ENCODE assay signal across 9 cellular contexts in the genomic region with DNA sequence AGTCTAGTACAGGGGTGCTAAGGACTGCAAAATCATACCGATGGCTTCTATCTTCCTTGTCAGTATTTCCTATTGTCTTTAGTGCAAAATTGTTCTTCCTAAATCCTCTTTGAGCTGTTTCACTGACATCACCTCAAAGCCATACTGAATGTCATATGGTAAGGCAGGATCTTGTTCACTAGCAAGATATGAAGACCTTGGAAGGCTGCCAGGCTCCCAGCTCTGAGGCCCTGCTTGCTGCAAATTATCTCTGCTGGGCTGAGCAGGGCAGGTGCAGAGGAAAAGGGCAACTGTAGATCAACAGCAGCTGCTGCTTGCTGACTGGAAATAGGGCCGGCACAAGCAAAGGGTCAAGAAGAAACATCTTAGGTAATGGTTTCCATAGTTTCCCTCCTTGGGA. TPM values are rescaled to one million over a fixed set of nuclear protein-coding genes. Genes with fewer than 3 reads are reported as not detected.
DNase-seq lines count a peak whose midpoint lies in the region; ATAC-seq, FAIRE-seq and TF ChIP-seq lines count a peak whose summit lies in the region.
"Had no signal": no experiment of that assay in that cellular context is flagged by ENCODE, and none has a peak within 500 bp of the region (broad histone marks: within the 10 kb centered on the region; RNA-seq: fewer than 3 reads in every experiment).

No MANE protein-coding gene starts in this region.

- no peaks in the 10 kb centered on the region for H3K36me3 ChIP-seq in bronchial epithelial cell (ENCODE audit: control insufficient read depth, insufficient read depth, low read length)

- FAIRE-seq in bronchial epithelial cell (lab: Jason Lieb, UNC) = no peak

- no peaks in the 10 kb centered on the region for H3K27me3 ChIP-seq in bronchial epithelial cell (ENCODE audit: control insufficient read depth, insufficient read depth, low read length)

- H3K4me3 ChIP-seq in bronchial epithelial cell (ENCODE audit: low read depth, low read length) = no peak overlapping the region

- TF ChIP-seq CTCF in bronchial epithelial cell (IDR thresholded peaks at IDR 0.05; ENCODE audit: insufficient read depth, low read length, severe bottlenecking) = no peak

- no peaks in the 10 kb centered on the region for H3K36me3 Mint-ChIP-seq in stimulated activated naive B cell treated with anti-CD40 and anti-IgM and Interleukin-4, amounts not matched to agents 10 μg/mL and 1 μg/mL and 100 μg/mL, for 72 hours
- no peaks in the 10 kb centered on the region for H3K36me3 Mint-ChIP-seq in activated naive CD4-positive, alpha-beta T cell treated with anti-CD3 and anti-CD28 coated beads, Interleukin-2, amount 50 U/mL, for 72 hours

- H3K27ac Mint-ChIP-seq in stimulated activated naive B cell treated with anti-CD40 and anti-IgM and Interleukin-4, amounts not matched to agents 10 μg/mL and 1 μg/mL and 100 μg/mL, for 72 hours = peak overlapping the region; percentile 86
- no peak overlapping the region for H3K27ac Mint-ChIP-seq in activated naive CD4-positive, alpha-beta T cell treated with anti-CD3 and anti-CD28 coated beads, Interleukin-2, amount 50 U/mL, for 72 hours

- no peaks in the 10 kb centered on the region for H3K27me3 Mint-ChIP-seq in stimulated activated naive B cell treated with anti-CD40 and anti-IgM and Interleukin-4, amounts not matched to agents 10 μg/mL and 1 μg/mL and 100 μg/mL, for 72 hours

- ATAC-seq in GM18498 (IDR thresholded peaks at IDR 0.05; ENCODE audit: unreplicated experiment) (peak; percentile 33), HG03103 (IDR thresholded peaks at IDR 0.05; ENCODE audit: low read depth, unreplicated experiment) (peak; percentile 48), HG03139 (IDR thresholded peaks at IDR 0.05; ENCODE audit: unreplicated experiment) (no peak)
- peak; percentile 22 to 49 for ATAC-seq in stimulated activated naive B cell treated with anti-CD40 and anti-IgM and Interleukin-4, amounts not matched to agents 10 μg/mL and 1 μg/mL and 100 μg/mL, for 72 hours (replicated peaks)
- no peak for ATAC-seq in activated naive CD4-positive, alpha-beta T cell treated with anti-CD3 and anti-CD28 coated beads, Interleukin-2, amount 50 U/mL, for 72 hours

- DNase-seq in NCI-H345 (lab: John Stamatoyannopoulos, UW) (peak; percentile 94), bronchial epithelial cell (ENCODE audit: low read depth) (peak; percentile 56), NOMO-1 treated with dmso at 0.1 percent for 144 hours (lab: John Stamatoyannopoulos, UW; ENCODE audit: unreplicated experiment) (no peak)
- peak; percentile 37 for DNase-seq in stimulated activated naive B cell treated with anti-CD40 and anti-IgM and Interleukin-4, amounts not matched to agents 10 μg/mL and 1 μg/mL and 100 μg/mL, for 72 hours
- no peak for DNase-seq in activated naive CD4-positive, alpha-beta T cell treated with anti-CD3 and anti-CD28 coated beads, Interleukin-2, amount 50 U/mL, for 72 hours (ENCODE audit: low spot score in 2 of 2)

- peak overlapping the region in 1 of 2 donors; percentile 12 for H3K4me3 Mint-ChIP-seq in stimulated activated naive B cell treated with anti-CD40 and anti-IgM and Interleukin-4, amounts not matched to agents 10 μg/mL and 1 μg/mL and 100 μg/mL, for 72 hours
- H3K4me3 Mint-ChIP-seq: neural crest cell had no signal

- peaks cover 40 to 72% of the 10 kb centered on the region in 2 donors for H3K4me1 Mint-ChIP-seq in stimulated activated naive B cell treated with anti-CD40 and anti-IgM and Interleukin-4, amounts not matched to agents 10 μg/mL and 1 μg/mL and 100 μg/mL, for 72 hours
- H3K4me1 Mint-ChIP-seq: neural crest cell had no signal

- H3K9me3 Mint-ChIP-seq in stimulated activated naive B cell treated with anti-CD40 and anti-IgM and Interleukin-4, amounts not matched to agents 10 μg/mL and 1 μg/mL and 100 μg/mL, for 72 hours = peaks cover 3% of the 10 kb centered on the region in 2 donors
- H3K9me3 Mint-ChIP-seq in activated naive CD4-positive, alpha-beta T cell treated with anti-CD3 and anti-CD28 coated beads, Interleukin-2, amount 50 U/mL, for 72 hours = no peaks in the 10 kb centered on the region
- H3K9me3 Mint-ChIP-seq: neural crest cell had no signal

RNA-seq across cellular contexts. Expression of a gene that starts 58.2 kb away (rescaled TPM):
- total RNA-seq in bronchial epithelial cell = 12.1 and 16.6 TPM in 2 replicates
- 100 to 1,000 TPM in 1 of 2 donors, 10 to 100 TPM in 1; 52.6 to 105 TPM for total RNA-seq in activated naive CD4-positive, alpha-beta T cell treated with anti-CD3 and anti-CD28 coated beads, Interleukin-2, amount 50 U/mL, for 72 hours

Comparison
In these comparisons a context has a peak if more than half of its experiments do, and no peak if none do; other contexts are left out.
1. ATAC-seq: peak in GM18498 (single experiment), HG03103 (single experiment) and stimulated activated naive B cell treated with anti-CD40 and anti-IgM and Interleukin-4, amounts not matched to agents 10 μg/mL and 1 μg/mL and 100 μg/mL, for 72 hours (2 of 2); none in HG03139 (single experiment) and activated naive CD4-positive, alpha-beta T cell treated with anti-CD3 and anti-CD28 coated beads, Interleukin-2, amount 50 U/mL, for 72 hours (0 of 2).
2. DNase-seq: peak in NCI-H345 (single experiment), bronchial epithelial cell (single experiment) and stimulated activated naive B cell treated with anti-CD40 and anti-IgM and Interleukin-4, amounts not matched to agents 10 μg/mL and 1 μg/mL and 100 μg/mL, for 72 hours (single experiment); none in NOMO-1 treated with dmso at 0.1 percent for 144 hours (single experiment) and activated naive CD4-positive, alpha-beta T cell treated with anti-CD3 and anti-CD28 coated beads, Interleukin-2, amount 50 U/mL, for 72 hours (0 of 2).